ENCODE assay signal across 8 cellular contexts in genomic region chr10:35090162-35090954, GRCh38.
DNase-seq lines count a peak whose midpoint lies in the region; ATAC-seq and TF ChIP-seq lines count a peak whose summit lies in the region.

Gene CUL2 (minus strand): TSS chr10:35090341. CDS start chr10:35071317, 19,024 bp downstream.

- TF ChIP-seq CTCF in AG09309 (IDR thresholded peaks at IDR 0.05; ENCODE audit: control insufficient read depth, insufficient read depth, low read depth, low read length, missing control alignments) = no peak

- DNase-seq in AG09309 (ENCODE audit: low read depth) (peak; percentile 91), NCI-H345 (lab: John Stamatoyannopoulos, UW) (peak; percentile 87), iris pigment epithelial cell (ENCODE audit: low read depth) (peak; percentile 99)
- DNase-seq in activated CD4-positive, CD25-positive, alpha-beta regulatory T cell treated with anti-CD3 and anti-CD28 coated beads, Interleukin-2, amount 50 U/mL, for 16 hours (ENCODE audit: low read depth, low spot score) = peak; percentile 91
- DNase-seq in central memory CD4-positive, alpha-beta T cell = peak; percentile 91
- DNase-seq in stimulated activated CD4-positive, alpha-beta T cell treated with anti-CD3 and anti-CD28 coated beads, Interleukin-12 subunit alpha, Interleukin-12 subunit beta, amount 100 ng/mL, for 24 hours (ENCODE audit: low read depth in 2 of 2) = peak; percentile 86 to 89

- ATAC-seq in GM19025 (IDR thresholded peaks at IDR 0.05; ENCODE audit: low read depth, unreplicated experiment) = peak; percentile 90
- ATAC-seq in HG03280 (IDR thresholded peaks at IDR 0.05; ENCODE audit: unreplicated experiment) = peak; percentile 97

- H3K4me3 ChIP-seq in AG09309 (ENCODE audit: control insufficient read depth, low read depth, low read length) = peak within 1 kb of the TSS; percentile 96

Comparison
In these comparisons a context has a peak if more than half of its experiments do, and no peak if none do; other contexts are left out.
1. Peak in every context shown above with its lines: DNase-seq, ATAC-seq and H3K4me3 ChIP-seq.